ENCODE assay signal across 11 cellular contexts in the genomic region with DNA sequence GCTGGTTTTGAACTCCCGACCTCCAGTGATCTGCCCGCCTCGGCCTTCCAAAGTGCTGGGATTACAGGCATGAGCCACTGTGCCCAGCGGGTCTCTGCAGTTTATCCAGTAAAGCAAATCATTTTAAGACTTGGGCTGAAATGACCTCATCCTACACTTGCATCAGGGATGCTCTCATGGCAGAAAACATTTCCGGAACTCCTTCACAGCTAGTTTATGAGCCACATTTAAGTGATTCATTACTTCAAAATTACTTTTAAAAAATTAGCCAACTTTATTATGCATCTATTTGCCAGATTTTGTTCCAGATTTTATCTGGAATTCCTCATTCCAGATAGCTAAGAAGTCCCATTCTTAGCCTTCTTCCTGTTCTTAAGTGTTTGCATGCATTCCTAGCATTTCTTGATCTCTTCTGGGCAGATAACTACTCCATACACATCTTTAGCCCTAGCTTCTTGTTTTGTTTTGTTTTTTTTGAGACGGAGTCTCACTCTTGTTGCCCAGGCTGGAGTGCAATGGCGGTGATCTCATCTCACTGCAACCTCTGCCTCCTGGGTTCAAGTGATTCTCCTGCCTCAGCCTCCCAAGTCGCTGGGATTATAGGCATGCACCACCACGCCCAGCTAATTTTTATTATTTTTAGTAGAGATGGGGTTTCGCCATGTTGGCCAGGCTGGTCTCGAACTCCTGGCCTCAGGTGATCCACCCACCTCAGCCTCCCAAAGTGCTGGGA. TPM values are rescaled to one million over a fixed set of nuclear protein-coding genes. Genes with fewer than 3 reads are reported as not detected.
A peak's percentile ranks its signal among the peaks of the same experiment; 100 is the strongest.
DNase-seq lines count a peak whose midpoint lies in the region; TF ChIP-seq lines count a peak whose summit lies in the region.
"Not testable (repeated sequence)": the region's sequence is repeated elsewhere in the genome, so short reads cannot be mapped to it uniquely, and the experiment has no call there.
"Had no signal": no experiment of that assay in that cellular context is flagged by ENCODE, and none has a peak within 500 bp of the region (broad histone marks: within the 10 kb centered on the region; RNA-seq: fewer than 3 reads in every experiment).

No MANE protein-coding gene starts in this region.

- not testable (repeated sequence) for H3K36me3 ChIP-seq in SK-N-SH (replicated peaks in 1 of 2; ENCODE audit: control insufficient read depth in 1 of 2, insufficient read depth in 2 of 2, low read length in 1 of 2); uterus

- not testable (repeated sequence) for H3K4me3 ChIP-seq in SK-N-SH (ENCODE audit: low read depth in 2 of 2, low read length in 1 of 2); cardiac fibroblast (replicated peaks in 1 of 2; ENCODE audit: low read depth in 2 of 2, low read length in 2 of 2); fibroblast of the aortic adventitia (ENCODE audit: low read depth, low read length); uterus

- H3K4me2 ChIP-seq in SK-N-SH, result peak overlapping the region; percentile 42; the same call in 1 of the 2 replicates

- H3K9me3 ChIP-seq in SK-N-SH, uterus: not testable (repeated sequence)

- H3F3A ChIP-seq in SK-N-SH (replicated peaks; ENCODE audit: insufficient read depth), result peaks cover 31% of the 10 kb centered on the region

- not testable (repeated sequence) for TF ChIP-seq RAD21 in SK-N-SH (IDR thresholded peaks at IDR 0.05; ENCODE audit: low read length)

- peak in 1 of 2 experiments; percentile 79; a peak in 2 of 4 replicates for TF ChIP-seq EP300 in SK-N-SH (IDR thresholded peaks at IDR 0.05; ENCODE audit: borderline replicate concordance in 1 of 2, low read depth in 1 of 2, low read length in 1 of 2)

- CTCF ChIA-PET in SK-N-SH (lab: Yijun Ruan, JAX), result interaction anchor here (1.0 to 10.6 kb wide), 3 partner anchors 8 to 61 kb away, joined by 6 to 123 read pairs (median 37); a partner anchor contains a TSS

- WGBS in SK-N-SH (ENCODE audit: low lambda C conversion rate), result 64% methylated on average over 7 of the region's 11 CpGs

- H2AFZ ChIP-seq in SK-N-SH (ENCODE audit: low read depth), result not testable (repeated sequence)

- not testable (repeated sequence) for H4K20me1 ChIP-seq in SK-N-SH (ENCODE audit: insufficient read depth)

- not testable (repeated sequence) for H3K79me2 ChIP-seq in SK-N-SH (ENCODE audit: insufficient read depth)

- not testable (repeated sequence) for H3K9me2 ChIP-seq in SK-N-SH

- TF ChIP-seq POLR2A in uterus (IDR thresholded peaks at IDR 0.05), result not testable (repeated sequence)

- H3K27ac ChIP-seq in SK-N-SH (ENCODE audit: low read depth in 2 of 2, low read length in 1 of 2) (peak overlapping the region in 1 of 2 experiments; percentile 77; a peak in 2 of 4 replicates), uterus (peak overlapping the region; percentile 65 to 78)

- not testable (repeated sequence) for H3K27me3 ChIP-seq in SK-N-SH (ENCODE audit: insufficient read depth); uterus

- POLR2A ChIA-PET in SK-N-SH (lab: Yijun Ruan, JAX), result not testable (repeated sequence)

- TF ChIP-seq CTCF in SK-N-SH (IDR thresholded peaks at IDR 0.05); cardiac fibroblast (IDR thresholded peaks at IDR 0.05; ENCODE audit: low read depth, low read length); fibroblast of the aortic adventitia (IDR thresholded peaks at IDR 0.05; ENCODE audit: insufficient read depth, low read length); uterus (IDR thresholded peaks at IDR 0.05): not testable (repeated sequence)

- 0 out of 2 replicates have a peak overlapping the region, but pooled peaks have one; percentile 9 for H3K9ac ChIP-seq in SK-N-SH

- intact Hi-C loops in uterus (cut with DNase I; ENCODE audit: low total_unique reads), result not testable (repeated sequence)

- peaks cover 0 to 14% of the 10 kb centered on the region in 2 experiments; a peak in 1 of 4 replicates for H3K4me1 ChIP-seq in SK-N-SH (ENCODE audit: control insufficient read depth in 1 of 2, insufficient read depth in 2 of 2, low read depth in 1 of 2, low read length in 1 of 2)
- H3K4me1 ChIP-seq in uterus, result not testable (repeated sequence)

- DNase-seq in EH (ENCODE audit: low read depth), result peak; percentile 99
- DNase-seq in HT1080 (ENCODE audit: low read depth), result peak; percentile 89
- not testable (repeated sequence) for DNase-seq in SK-N-SH
- peak; percentile 96 to 97 for DNase-seq in cardiac fibroblast (ENCODE audit: low read depth in 2 of 2)
- peak; percentile 98 for DNase-seq in fibroblast of the aortic adventitia (ENCODE audit: low read depth)
- peak; percentile 96 for DNase-seq in iris pigment epithelial cell (ENCODE audit: low read depth)
- DNase-seq in non-pigmented ciliary epithelial cell (ENCODE audit: low read depth), result peak; percentile 88
- peak; percentile 51 to 65 for DNase-seq in uterus

TF ChIP-seq in SK-N-SH, 30 proteins besides CTCF, POLR2A, EP300 and RAD21:
- peak; percentile 79 for TF ChIP-seq ELF1 (IDR thresholded peaks at IDR 0.05)
- peak; percentile 86 for TF ChIP-seq TCF12 (IDR thresholded peaks at IDR 0.05)
- TF ChIP-seq FOXM1 (IDR thresholded peaks at IDR 0.05; ENCODE audit: low read depth), result peak; percentile 74; the same call in 1 of the 2 replicates
- TF ChIP-seq TEAD4 (IDR thresholded peaks at IDR 0.05; ENCODE audit: borderline replicate concordance, insufficient read depth), result peak; percentile 94
- TF ChIP-seq, protein P1, sequence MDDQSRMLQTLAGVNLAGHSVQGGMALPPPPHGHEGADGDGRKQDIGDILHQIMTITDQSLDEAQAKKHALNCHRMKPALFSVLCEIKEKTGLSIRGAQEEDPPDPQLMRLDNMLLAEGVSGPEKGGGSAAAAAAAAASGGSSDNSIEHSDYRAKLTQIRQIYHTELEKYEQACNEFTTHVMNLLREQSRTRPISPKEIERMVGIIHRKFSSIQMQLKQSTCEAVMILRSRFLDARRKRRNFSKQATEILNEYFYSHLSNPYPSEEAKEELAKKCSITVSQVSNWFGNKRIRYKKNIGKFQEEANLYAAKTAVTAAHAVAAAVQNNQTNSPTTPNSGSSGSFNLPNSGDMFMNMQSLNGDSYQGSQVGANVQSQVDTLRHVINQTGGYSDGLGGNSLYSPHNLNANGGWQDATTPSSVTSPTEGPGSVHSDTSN (IDR thresholded peaks at IDR 0.05), result peak; percentile 80
- TF ChIP-seq NFIC (IDR thresholded peaks at IDR 0.05; ENCODE audit: borderline replicate concordance), result peak; percentile 65; the same call in 1 of the 2 replicates
- peak; percentile 6; the same call in 1 of the 2 replicates for TF ChIP-seq RXRA (IDR thresholded peaks at IDR 0.05; ENCODE audit: borderline replicate concordance, low read depth)
- TF ChIP-seq JUND (IDR thresholded peaks at IDR 0.05), result peak; percentile 88
- peak; percentile 70 for TF ChIP-seq FOSL2 (IDR thresholded peaks at IDR 0.05; ENCODE audit: borderline replicate concordance, low read depth)
TF ChIP-seq in SK-N-SH: peak in this region for 9; not testable (repeated sequence) for 21.

RNA-seq across cellular contexts. Expression of a gene that starts 7.7 kb away (rescaled TPM):
- 36.8 and 44.3 TPM in 2 replicates for total RNA-seq in HT1080 (2014; rRNA removed; shearing (Covaris generic))
- 24.7 and 31.5 TPM in 2 replicates for polyA plus RNA-seq in HT1080 (2015; cell fraction: cytosol; rRNA removed)
- 107 and 119 TPM in 2 replicates for polyA plus RNA-seq in HT1080 (2015; cell fraction: nucleus; rRNA removed)
- 64.3 and 73.0 TPM in 2 replicates for polyA plus RNA-seq in SK-N-SH (2012; rRNA removed)
- 41.9 and 47.1 TPM in 2 replicates for polyA plus RNA-seq in SK-N-SH (2012; cell fraction: cytosol; rRNA removed)
- polyA plus RNA-seq in SK-N-SH (2012; cell fraction: nucleus; rRNA removed), result 145 and 203 TPM in 2 replicates
- total RNA-seq in fibroblast of the aortic adventitia (ENCODE audit: low replicate concordance) (69.4 and 222 TPM in 2 replicates), uterus (100 to 1,000 TPM in 1 of 4 donors, 10 to 100 TPM in 3; 63.2 to 214 (median 81.0) TPM)

RNA-seq across cellular contexts. Expression of a gene that starts 24.7 kb away (rescaled TPM):
- 59.7 and 67.7 TPM in 2 replicates for total RNA-seq in HT1080 (2014; rRNA removed; shearing (Covaris generic))
- 57.2 and 57.3 TPM in 2 replicates for polyA plus RNA-seq in HT1080 (2015; cell fraction: cytosol; rRNA removed)
- 31.2 and 34.1 TPM in 2 replicates for polyA plus RNA-seq in HT1080 (2015; cell fraction: nucleus; rRNA removed)
- polyA plus RNA-seq in SK-N-SH (2012; rRNA removed), result 127 and 147 TPM in 2 replicates
- 76.4 and 113 TPM in 2 replicates for polyA plus RNA-seq in SK-N-SH (2012; cell fraction: cytosol; rRNA removed)
- 99.8 and 124 TPM in 2 replicates for polyA plus RNA-seq in SK-N-SH (2012; cell fraction: nucleus; rRNA removed)
- 75.0 and 86.0 TPM in 2 replicates for total RNA-seq in fibroblast of the aortic adventitia (ENCODE audit: low replicate concordance)
- 10 to 100 TPM; 40.3 to 84.8 (median 58.0) TPM for total RNA-seq in uterus

RNA-seq across cellular contexts. Expression of a gene that starts 27.2 kb away (rescaled TPM):
- 77.9 and 78.3 TPM in 2 replicates for total RNA-seq in HT1080 (2014; rRNA removed; shearing (Covaris generic))
- polyA plus RNA-seq in HT1080 (2015; cell fraction: cytosol; rRNA removed), result 48.3 and 49.3 TPM in 2 replicates
- 12.1 and 13.6 TPM in 2 replicates for polyA plus RNA-seq in HT1080 (2015; cell fraction: nucleus; rRNA removed)
- polyA plus RNA-seq in SK-N-SH (2012; rRNA removed), result 49.3 and 52.3 TPM in 2 replicates
- 52.7 and 53.6 TPM in 2 replicates for polyA plus RNA-seq in SK-N-SH (2012; cell fraction: cytosol; rRNA removed)
- 12.7 and 13.1 TPM in 2 replicates for polyA plus RNA-seq in SK-N-SH (2012; cell fraction: nucleus; rRNA removed)
- total RNA-seq in fibroblast of the aortic adventitia (ENCODE audit: low replicate concordance), result 13.9 and 31.5 TPM in 2 replicates
- total RNA-seq in uterus, result 10 to 100 TPM in 2 of 4 donors, 1 to 10 TPM in 2; 5.0 to 28.4 (median 12.2) TPM

RNA-seq across cellular contexts. Expression of a gene that starts 32.9 kb away (rescaled TPM):
- total RNA-seq in HT1080 (2014; rRNA removed; shearing (Covaris generic)), result 0.71 TPM in 1 of 2 replicates, not detected in the other
- polyA plus RNA-seq in HT1080 (2015; cell fraction: cytosol; rRNA removed), result not detected in 2 replicates
- 0.27 and 0.85 TPM in 2 replicates for polyA plus RNA-seq in HT1080 (2015; cell fraction: nucleus; rRNA removed)
- polyA plus RNA-seq in SK-N-SH (2012; rRNA removed), result 0.12 TPM in 1 of 2 replicates, not detected in the other
- not detected in 2 replicates for polyA plus RNA-seq in SK-N-SH (2012; cell fraction: cytosol; rRNA removed)
- polyA plus RNA-seq in SK-N-SH (2012; cell fraction: nucleus; rRNA removed), result 0.59 and 0.77 TPM in 2 replicates
- total RNA-seq in fibroblast of the aortic adventitia (ENCODE audit: low replicate concordance) (0.18 TPM in 1 of 2 replicates, not detected in the other), uterus (1 to 10 TPM in 1 of 4 donors, under 1 TPM in 2, not detected in 1; 0.29 to 1.8 (median 0.52) TPM)
- total RNA-seq: dermis microvascular lymphatic vessel endothelial cell, esophagus mucosa, T-helper 17 cell had no signal

RNA-seq across cellular contexts. Expression of a gene that starts 38.8 kb away (rescaled TPM):
- 1,272 and 2,138 TPM in 2 replicates for total RNA-seq in HT1080 (2014; rRNA removed; shearing (Covaris generic))
- 1,448 and 1,452 TPM in 2 replicates for polyA plus RNA-seq in HT1080 (2015; cell fraction: cytosol; rRNA removed)
- 972 and 1,087 TPM in 2 replicates for polyA plus RNA-seq in HT1080 (2015; cell fraction: nucleus; rRNA removed)
- polyA plus RNA-seq in SK-N-SH (2012; rRNA removed), result 4,697 and 4,711 TPM in 2 replicates
- polyA plus RNA-seq in SK-N-SH (2012; cell fraction: cytosol; rRNA removed), result 5,071 and 5,786 TPM in 2 replicates
- polyA plus RNA-seq in SK-N-SH (2012; cell fraction: nucleus; rRNA removed), result 2,747 and 3,220 TPM in 2 replicates
- total RNA-seq in fibroblast of the aortic adventitia (ENCODE audit: low replicate concordance) (1,047 and 1,209 TPM in 2 replicates), uterus (1,000 to 10,000 TPM; 1,103 to 4,858 (median 2,577) TPM)
